Comparison of ENCODE assay signal across 29 cellular contexts in genomic region chr12:3091030-3091304, GRCh38. TPM values are rescaled to one million over a fixed set of nuclear protein-coding genes. Genes with fewer than 3 reads are reported as not detected.
A peak's percentile ranks its signal among the peaks of the same experiment; 100 is the strongest.
DNase-seq lines count a peak whose midpoint lies in the region; ATAC-seq, FAIRE-seq and TF ChIP-seq lines count a peak whose summit lies in the region.
"Had no signal": no experiment of that assay in that cellular context is flagged by ENCODE, and none has a peak within 500 bp of the region (broad histone marks: within the 10 kb centered on the region; RNA-seq: fewer than 3 reads in every experiment).

No MANE protein-coding gene starts in this region.

- H4K91ac ChIP-seq in H1 (replicated peaks; ENCODE audit: insufficient read length, low read length) = peak overlapping the region; percentile 37

- H3K4me1 ChIP-seq in H1 (replicated peaks in 1 of 4; ENCODE audit: control insufficient read depth in 3 of 4, insufficient read depth in 4 of 4, low read length in 3 of 4) (no peaks in the 10 kb centered on the region), liver (ENCODE audit: control insufficient read depth in 4 of 4, insufficient read depth in 4 of 4, low read length in 3 of 4) (peaks cover 15 to 65% (median 46%) of the 10 kb centered on the region in 4 donors), mucosa of descending colon (ENCODE audit: low read depth) (no peaks in the 10 kb centered on the region)

- no peak overlapping the region for H3K23ac ChIP-seq in H1 (ENCODE audit: insufficient read length)

- no peak overlapping the region for H3K56ac ChIP-seq in H1 (replicated peaks; ENCODE audit: insufficient read length, low read depth, low read length)

- ATAC-seq in mucosa of descending colon = no peak
- ATAC-seq: CD8-positive, alpha-beta T cell; SK-N-SH treated with all-trans-retinoic acid at 6 μM for 48 hours had no signal

- peaks cover under 1 to 2% of the 10 kb centered on the region in 2 experiments; a peak in 3 of 4 replicates for H3K9me3 ChIP-seq in H1 (ENCODE audit: insufficient read depth in 2 of 2, low read depth in 1 of 2, low read length in 1 of 2)
- H3K9me3 ChIP-seq in liver (ENCODE audit: control insufficient read depth in 4 of 4, low read length in 3 of 4) = no peaks in the 10 kb centered on the region
- H3K9me3 ChIP-seq in mucosa of descending colon = no peaks in the 10 kb centered on the region
- H3K9me3 ChIP-seq: SJCRH30 had no signal

- CTCF ChIA-PET in H1 (lab: Charles Lee; ENCODE audit: partially characterized antibody) = interaction anchor here (0.6 to 3.2 kb wide), 7 partner anchors 9 to 209 kb away, joined by 3 to 15 read pairs (median 4); no protein-coding TSS in a partner anchor

- no peak overlapping the region for H3K14ac ChIP-seq in H1 (ENCODE audit: insufficient read length)

- no peak overlapping the region for H4K8ac ChIP-seq in H1 (ENCODE audit: extremely low read depth, insufficient read depth, low read length)

- POLR2A ChIA-PET in H1 (lab: Charles Lee; ENCODE audit: partially characterized antibody) = interaction anchor here (0.7 kb wide), 1 partner anchor 13 kb away, joined by 3 read pairs; no protein-coding TSS in a partner anchor

- in situ Hi-C loops in G401 (cut with HindIII; ENCODE audit: low sequenced_read_pairs) = loop anchor here (25.0 kb wide), 1 partner anchor 196 kb away; no protein-coding TSS in a partner anchor

- H2BK12ac ChIP-seq in H1 (ENCODE audit: low read depth, low read length) = no peak overlapping the region

- TF ChIP-seq CTCF in H1 (IDR thresholded peaks at IDR 0.05; ENCODE audit: control extremely low read depth in 1 of 3, insufficient read depth in 1 of 3, low read depth in 1 of 3, low read length in 3 of 3) (no peak), liver (IDR thresholded peaks at IDR 0.05; ENCODE audit: low read depth, low read length, missing input control) (no peak), mucosa of descending colon (IDR thresholded peaks at IDR 0.05) (no peak)

- H3K18ac ChIP-seq in H1 (ENCODE audit: extremely low read depth, low read length) = no peak overlapping the region

- H4K5ac ChIP-seq in H1 (ENCODE audit: insufficient read length, low read depth, low read length) = no peak overlapping the region

- H3K36me3 ChIP-seq in H1 (ENCODE audit: control insufficient read depth in 2 of 4, insufficient read depth in 4 of 4, low read length in 3 of 4) = no peaks in the 10 kb centered on the region
- H3K36me3 ChIP-seq in liver (ENCODE audit: control insufficient read depth in 4 of 4, insufficient read depth in 3 of 4, low read depth in 1 of 4, low read length in 3 of 4) = peaks cover 0 to 2% (median 0%) of the 10 kb centered on the region in 4 donors
- H3K36me3 ChIP-seq in mucosa of descending colon (ENCODE audit: low read depth) = no peaks in the 10 kb centered on the region

- TF ChIP-seq POLR2A in H1 (IDR thresholded peaks at IDR 0.05; ENCODE audit: control extremely low read depth in 1 of 2, low read depth in 2 of 2, low read length in 2 of 2) = no peak

- TF ChIP-seq RAD21 in H1 (IDR thresholded peaks at IDR 0.05 in 1 of 2, conservative IDR thresholded peaks at IDR 0.05 in 1 of 2; ENCODE audit: low read depth in 2 of 2, low read length in 2 of 2) (no peak), liver (IDR thresholded peaks at IDR 0.05) (no peak)

- H3K79me1 ChIP-seq in H1 (ENCODE audit: low read depth, low read length) = peaks cover 4% of the 10 kb centered on the region; the same call in 1 of the 2 replicates

- H2BK15ac ChIP-seq in H1 (ENCODE audit: low read length) = no peak overlapping the region

- no peak for FAIRE-seq in H1 (lab: Jason Lieb, UNC)
- FAIRE-seq: A204.1, GM12891, GM19239, HTR-8/SVneo had no signal

- H3K9ac ChIP-seq in H1 (replicated peaks in 1 of 4; ENCODE audit: extremely low read depth in 1 of 4, low read depth in 3 of 4, low read length in 3 of 4) = no peak overlapping the region
- H3K9ac ChIP-seq in liver (ENCODE audit: low read depth in 1 of 2, low read length in 2 of 2) = no peak overlapping the region
- H3K9ac ChIP-seq: GM23248 had no signal

- H3K4ac ChIP-seq in H1 (replicated peaks; ENCODE audit: insufficient read length, low read depth, low read length) = no peak overlapping the region

- H3K4me2 ChIP-seq in H1 (ENCODE audit: insufficient read depth in 1 of 2, low read depth in 2 of 2, low read length in 2 of 2) = no peak overlapping the region
- H3K4me2 ChIP-seq: PC-9 had no signal

- no peak for TF ChIP-seq EP300 in H1 (IDR thresholded peaks at IDR 0.05; ENCODE audit: borderline replicate concordance in 1 of 2, low read depth in 2 of 2, low read length in 2 of 2)

- H3K79me2 ChIP-seq in H1 (ENCODE audit: control insufficient read depth in 1 of 2, insufficient read depth in 2 of 2, low read length in 2 of 2) = no peaks in the 10 kb centered on the region

- WGBS in H1 (ENCODE audit: extremely low coverage in 1 of 2, insufficient coverage in 1 of 2, insufficient read length in 1 of 2, insufficient replicate concordance in 2 of 2, low coverage in 1 of 2, low lambda C conversion rate in 2 of 2, missing lambda C conversion rate in 1 of 2), 2 experiments = 83% methylated on average over 7 of the region's 7 CpGs; no CpG with 5 or more reads in 1 of the 2 experiments
- 86% methylated on average over 7 of the region's 7 CpGs for WGBS in liver

- no peak overlapping the region for H2AK5ac ChIP-seq in H1 (ENCODE audit: low read depth, low read length)

- H3K27me3 ChIP-seq in H1 (replicated peaks in 1 of 4; ENCODE audit: control insufficient read depth in 3 of 4, extremely low read depth in 1 of 4, insufficient read depth in 3 of 4, low read length in 3 of 4) = no peaks in the 10 kb centered on the region
- no peaks in the 10 kb centered on the region for H3K27me3 ChIP-seq in liver (ENCODE audit: control insufficient read depth in 4 of 4, insufficient read depth in 4 of 4, low read length in 3 of 4)
- H3K27me3 ChIP-seq: SJCRH30 had no signal

- no peak overlapping the region for H3K27ac ChIP-seq in H1 (ENCODE audit: low read depth, low read length)
- peak overlapping the region; percentile 3 to 46 for H3K27ac ChIP-seq in liver (ENCODE audit: low read depth in 1 of 2, low read length in 2 of 2)
- H3K27ac ChIP-seq: C4-2B, GM23248, PC-9, SJCRH30 had no signal

- H3K23me2 ChIP-seq in H1 (ENCODE audit: low read depth, low read length) = no peaks in the 10 kb centered on the region

- H2BK120ac ChIP-seq in H1 (replicated peaks; ENCODE audit: low read depth, low read length) = no peak overlapping the region

- H4K20me1 ChIP-seq in H1 (replicated peaks in 1 of 2; ENCODE audit: control insufficient read depth in 1 of 2, insufficient read depth in 2 of 2, low read length in 2 of 2) = no peaks in the 10 kb centered on the region

- no peak overlapping the region for H2AFZ ChIP-seq in H1 (ENCODE audit: low read length)
- H2AFZ ChIP-seq: GM23248, PC-9 had no signal

- DNase-seq in G401 (ENCODE audit: low spot score) = peak; percentile 65
- DNase-seq in H1 (ENCODE audit: low read depth in 1 of 2, low spot score in 2 of 2) = no peak
- DNase-seq in posterior vena cava (ENCODE audit: low spot score) = peak; percentile 64
- DNase-seq in mucosa of descending colon = no peak
- DNase-seq in NCI-H446 treated with DMSO at 0.1 percent for 48 hours (lab: John Stamatoyannopoulos, UW) = no peak
- DNase-seq in HCEC 1CT = no peak
- DNase-seq in COLO668 (lab: John Stamatoyannopoulos, UW; ENCODE audit: unreplicated experiment) = no peak
- DNase-seq: CD8-positive, alpha-beta T cell; DMS 273 treated with DMSO at 0.1 percent for 48 hours; DMS79; EL; GF-D8; GM23248; HFFc6; KBM-7; MV-4-11; NCI-H1105; NCI-H146; NCI-H1930; NCI-H526 treated with DMSO at 0.1 percent for 48 hours; SJCRH30 had no signal

- H3K4me3 ChIP-seq in H1 (ENCODE audit: extremely low read depth in 1 of 4, insufficient read depth in 2 of 4, low read depth in 3 of 4, low read length in 4 of 4) = no peak overlapping the region
- no peak overlapping the region for H3K4me3 ChIP-seq in liver (ENCODE audit: low read depth in 1 of 3, low read length in 3 of 3)
- no peak overlapping the region for H3K4me3 ChIP-seq in mucosa of descending colon
- H3K4me3 ChIP-seq: GM23248, PC-9, SJCRH30 had no signal

- no peak overlapping the region for H2BK20ac ChIP-seq in H1 (ENCODE audit: low read length)

- intact Hi-C loops in posterior vena cava (cut with DNase I) = no loop called here
- intact Hi-C loops in mucosa of descending colon (cut with DNase I, micrococcal nuclease) = no loop called here

- no peak overlapping the region for H2BK5ac ChIP-seq in H1 (ENCODE audit: low read depth, low read length)

TF ChIP-seq in H1, 55 proteins besides CTCF, POLR2A, EP300 and RAD21 (continues in another document):
- TF ChIP-seq TEAD4 (IDR thresholded peaks at IDR 0.05; ENCODE audit: low read depth, low read length) = no peak
- no peak for TF ChIP-seq KDM4A (IDR thresholded peaks at IDR 0.05; ENCODE audit: low read depth, low read length, severe bottlenecking)
- TF ChIP-seq NANOG (IDR thresholded peaks at IDR 0.05; ENCODE audit: insufficient read depth, low read depth, low read length, poor library complexity, severe bottlenecking) = no peak

TF ChIP-seq in liver, 16 proteins besides CTCF, POLR2A, EP300 and RAD21 (continues in another document):
- TF ChIP-seq YY1 (IDR thresholded peaks at IDR 0.05) (no peak), NR2F2 (IDR thresholded peaks at IDR 0.05) (no peak), GABPA (IDR thresholded peaks at IDR 0.05 in 1 of 2, conservative IDR thresholded peaks at IDR 0.05 in 1 of 2) (no peak), TAF1 (conservative IDR thresholded peaks at IDR 0.05) (no peak)

RNA-seq across cellular contexts. Expression of gene TSPAN9, which starts 13.8 kb away (rescaled TPM):
- 18.8 and 19.1 TPM in 2 replicates for total RNA-seq in G401 (2014; rRNA removed; shearing (Covaris generic))
- 26.1 and 29.1 TPM in 2 replicates for total RNA-seq in H1 (2021; fragmentation: NEBNext Ultra II Directional; extraction: Animal tissue kit (Norgen Biotek cat#: 25700))
- polyA plus RNA-seq in H1 (2011; rRNA removed) (11.5 and 20.7 TPM in 2 replicates), liver (10 to 100 TPM; 17.4 to 39.3 TPM)
- 18.5 TPM for polyA plus RNA-seq in H1 (2011; cell fraction: cytosol; rRNA removed)
- polyA plus RNA-seq in H1 (2011; cell fraction: nucleus; rRNA removed) = 28.8 TPM
- polyA plus RNA-seq in H1 (2012, experiment 1 of 2) = 12.7 to 19.8 TPM (median 17.2 TPM) in 4 replicates
- 14.9 TPM for polyA plus RNA-seq in H1 (2012, experiment 2 of 2)
- 20.1 TPM for polyA plus RNA-seq in H1 (2013, experiment 1 of 2)
- polyA plus RNA-seq in H1 (2013, experiment 2 of 2) = 22.9 TPM
- polyA minus RNA-seq in H1 (2011; rRNA and poly(A)+ RNA removed) = 22.9 and 41.1 TPM in 2 replicates
- 7.2 TPM for polyA minus RNA-seq in H1 (2011; cell fraction: cytosol; rRNA and poly(A)+ RNA removed)
- polyA minus RNA-seq in H1 (2011; cell fraction: nucleus; rRNA and poly(A)+ RNA removed) = 17.2 TPM
- total RNA-seq in liver (10 to 100 TPM; 29.0 to 62.9 TPM), posterior vena cava (10 to 100 TPM; 34.2 to 38.5 TPM), mucosa of descending colon (10 to 100 TPM in 1 of 3 donors, 1 to 10 TPM in 2; 4.7 to 28.4 (median 8.5) TPM)

Comparison
In these comparisons a context has a peak if more than half of its experiments do, and no peak if none do; other contexts are left out.
1. DNase-seq: peak in G401 (single experiment) and posterior vena cava (single experiment); none in H1 (0 of 2), mucosa of descending colon (0 of 3), NCI-H446 treated with DMSO at 0.1 percent for 48 hours (single experiment), HCEC 1CT (single experiment) and COLO668 (single experiment).